1 cellular context compared by ENCODE assay signal in the genomic region with DNA sequence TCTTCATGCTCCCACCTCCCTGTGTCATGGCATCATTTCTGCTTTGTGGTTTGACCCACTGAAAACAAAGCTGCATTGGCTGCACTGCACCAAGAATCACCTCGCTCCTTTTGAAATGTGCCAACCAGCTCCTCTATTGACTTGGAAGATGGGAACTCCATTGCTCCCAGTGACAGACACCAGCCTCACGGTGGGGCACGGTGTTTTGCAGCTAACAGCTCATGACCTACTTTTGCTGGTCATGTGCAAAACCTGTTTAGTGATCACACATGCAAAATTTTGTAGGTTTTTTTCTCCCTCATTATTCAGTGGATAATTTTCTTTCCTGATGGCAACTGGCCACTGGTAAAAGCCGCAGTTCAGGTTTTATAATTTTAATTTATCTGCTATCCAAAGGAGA.
TF ChIP-seq lines count a peak whose summit lies in the region.

No MANE protein-coding gene starts in this region.

TF ChIP-seq in HepG2, 621 proteins besides CTCF, POLR2A, EP300 and RAD21 (continued from another document):
- no peak for TF ChIP-seq TAF1 (CRISPR knock-in tag; IDR thresholded peaks at IDR 0.05)
- TF ChIP-seq TBX3 (IDR thresholded peaks at IDR 0.05; ENCODE audit: borderline replicate concordance): no peak
- no peak for TF ChIP-seq PATZ1 (CRISPR knock-in tag; IDR thresholded peaks at IDR 0.05)
- TF ChIP-seq ZSCAN21 (CRISPR knock-in tag; IDR thresholded peaks at IDR 0.05; ENCODE audit: borderline replicate concordance): no peak
- no peak for TF ChIP-seq JUND (CRISPR knock-in tag; IDR thresholded peaks at IDR 0.05)
- TF ChIP-seq, protein P1, sequence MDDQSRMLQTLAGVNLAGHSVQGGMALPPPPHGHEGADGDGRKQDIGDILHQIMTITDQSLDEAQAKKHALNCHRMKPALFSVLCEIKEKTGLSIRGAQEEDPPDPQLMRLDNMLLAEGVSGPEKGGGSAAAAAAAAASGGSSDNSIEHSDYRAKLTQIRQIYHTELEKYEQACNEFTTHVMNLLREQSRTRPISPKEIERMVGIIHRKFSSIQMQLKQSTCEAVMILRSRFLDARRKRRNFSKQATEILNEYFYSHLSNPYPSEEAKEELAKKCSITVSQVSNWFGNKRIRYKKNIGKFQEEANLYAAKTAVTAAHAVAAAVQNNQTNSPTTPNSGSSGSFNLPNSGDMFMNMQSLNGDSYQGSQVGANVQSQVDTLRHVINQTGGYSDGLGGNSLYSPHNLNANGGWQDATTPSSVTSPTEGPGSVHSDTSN (CRISPR knock-in tag; IDR thresholded peaks at IDR 0.05; ENCODE audit: borderline replicate concordance): no peak
- no peak for TF ChIP-seq TEAD2 (CRISPR knock-in tag; IDR thresholded peaks at IDR 0.05)
- TF ChIP-seq ZNF766 (CRISPR knock-in tag; IDR thresholded peaks at IDR 0.05; ENCODE audit: borderline replicate concordance): no peak
- no peak for TF ChIP-seq KMT2B (CRISPR knock-in tag; IDR thresholded peaks at IDR 0.05)
TF ChIP-seq in HepG2: peak in this region for 0.
